10 cellular contexts compared by ENCODE assay signal in genomic region chr2:11539317-11540147, GRCh38. TPM values are rescaled to one million over a fixed set of nuclear protein-coding genes. Genes with fewer than 3 reads are reported as not detected.
A peak's percentile ranks its signal among the peaks of the same experiment; 100 is the strongest.
DNase-seq lines count a peak whose midpoint lies in the region; ATAC-seq and TF ChIP-seq lines count a peak whose summit lies in the region.
"Had no signal": no experiment of that assay in that cellular context is flagged by ENCODE, and none has a peak within 500 bp of the region (broad histone marks: within the 10 kb centered on the region; RNA-seq: fewer than 3 reads in every experiment).

No MANE protein-coding gene starts in this region.

- peak overlapping the region; percentile 54 for H3K9ac ChIP-seq in HUES6 (ENCODE audit: low read length)

- TF ChIP-seq CTCF in cardiac muscle cell (IDR thresholded peaks at IDR 0.05; ENCODE audit: low read depth, low read length): no peak
- no peak for TF ChIP-seq CTCF in psoas muscle (IDR thresholded peaks at IDR 0.05)
- TF ChIP-seq CTCF in tibial artery (IDR thresholded peaks at IDR 0.05): no peak

- H3K27me3 ChIP-seq in HUES6 (ENCODE audit: control insufficient read depth, insufficient read depth, low read length) (no peaks in the 10 kb centered on the region), cardiac muscle cell (no peaks in the 10 kb centered on the region), psoas muscle (ENCODE audit: insufficient read depth in 3 of 3, low read length in 2 of 3) (no peaks in the 10 kb centered on the region), tibial artery (peaks cover 0 to 45% of the 10 kb centered on the region in 2 donors)

- 24 to 50% (median 35%) methylated on average over 18 of the region's 18 CpGs for WGBS in psoas muscle, 3 donors

- H3K27me3 Mint-ChIP-seq in activated CD8-positive, alpha-beta memory T cell treated with anti-CD3 and anti-CD28 coated beads, Interleukin-2, amount 10 ng/mL, durations not matched to agents 7 days and 5 days: peaks cover 44% of the 10 kb centered on the region

- intact Hi-C loops in psoas muscle (cut with DNase I): loop anchor here (5.0 to 10.0 kb wide), 2 partner anchors 42 to 55 kb away; no protein-coding TSS in a partner anchor
- intact Hi-C loops in tibial artery (cut with DNase I; ENCODE audit: low total_unique reads): no loop called here

- no peak overlapping the region for H3K4me3 Mint-ChIP-seq in activated CD8-positive, alpha-beta memory T cell treated with anti-CD3 and anti-CD28 coated beads, Interleukin-2, amount 10 ng/mL, durations not matched to agents 7 days and 5 days

- peaks cover 3% of the 10 kb centered on the region for H3K4me1 Mint-ChIP-seq in activated CD8-positive, alpha-beta memory T cell treated with anti-CD3 and anti-CD28 coated beads, Interleukin-2, amount 10 ng/mL, durations not matched to agents 7 days and 5 days

- CTCF ChIA-PET in activated CD8-positive, alpha-beta memory T cell treated with anti-CD3 and anti-CD28 coated beads, Interleukin-2, amount 10 ng/mL, durations not matched to agents 7 days and 5 days (lab: Charles Lee): interaction anchor here (1.0 kb wide), 1 partner anchor 406 kb away, joined by 3 read pairs; a partner anchor contains a TSS

- H3K27ac ChIP-seq in HUES6 (ENCODE audit: low read depth, low read length) (peak overlapping the region; percentile 8; the same call in 1 of the 2 replicates), cardiac muscle cell (peak overlapping the region; percentile 73), psoas muscle (peak overlapping the region; percentile 53), tibial artery (no peak overlapping the region)
- H3K27ac ChIP-seq: WERI-Rb-1 had no signal

- peaks cover 55% of the 10 kb centered on the region for H3K4me1 ChIP-seq in HUES6 (ENCODE audit: control insufficient read depth, insufficient read depth, low read length)
- H3K4me1 ChIP-seq in cardiac muscle cell (ENCODE audit: low read depth): peaks cover 53% of the 10 kb centered on the region
- peaks cover 30% of the 10 kb centered on the region for H3K4me1 ChIP-seq in psoas muscle
- H3K4me1 ChIP-seq in tibial artery: no peaks in the 10 kb centered on the region

- DNase-seq in NCI-H510A treated with DMSO at 0.1 percent for 48 hours (lab: John Stamatoyannopoulos, UW) (peak; percentile 59), cardiac muscle cell (ENCODE audit: low read depth in 1 of 2, low spot score in 1 of 2) (peak in 1 of 2 donors; percentile 40), psoas muscle (no peak), amygdala (lab: John Stamatoyannopoulos, UW) (no peak), tibial artery (no peak)
- DNase-seq in activated CD8-positive, alpha-beta memory T cell treated with anti-CD3 and anti-CD28 coated beads, Interleukin-2, amount 10 ng/mL, durations not matched to agents 7 days and 5 days: no peak
- DNase-seq: GOT3, WERI-Rb-1 had no signal

- ATAC-seq in psoas muscle (peak; percentile 18 to 55 (median 40)), HG02678 (IDR thresholded peaks at IDR 0.05; ENCODE audit: unreplicated experiment) (no peak)
- no peak for ATAC-seq in activated CD8-positive, alpha-beta memory T cell treated with anti-CD3 and anti-CD28 coated beads, Interleukin-2, amount 10 ng/mL, durations not matched to agents 7 days and 5 days

- no peak overlapping the region for H3K27ac Mint-ChIP-seq in activated CD8-positive, alpha-beta memory T cell treated with anti-CD3 and anti-CD28 coated beads, Interleukin-2, amount 10 ng/mL, durations not matched to agents 7 days and 5 days

- H3K4me3 ChIP-seq in HUES6 (ENCODE audit: low read depth, low read length) (peak overlapping the region; percentile 28; the same call in 1 of the 2 replicates), cardiac muscle cell (no peak overlapping the region), psoas muscle (peak overlapping the region; percentile 34), tibial artery (no peak overlapping the region)

- H3K9me3 Mint-ChIP-seq in activated CD8-positive, alpha-beta memory T cell treated with anti-CD3 and anti-CD28 coated beads, Interleukin-2, amount 10 ng/mL, durations not matched to agents 7 days and 5 days (ENCODE audit: low read depth): no peaks in the 10 kb centered on the region

- H3K36me3 ChIP-seq in HUES6 (ENCODE audit: control insufficient read depth, insufficient read depth, low read length) (no peaks in the 10 kb centered on the region), cardiac muscle cell (no peaks in the 10 kb centered on the region), psoas muscle (ENCODE audit: insufficient read depth in 1 of 2, low read depth in 1 of 2) (no peaks in the 10 kb centered on the region), tibial artery (no peaks in the 10 kb centered on the region)
- H3K36me3 ChIP-seq: WERI-Rb-1 had no signal

- H3K9me3 ChIP-seq in HUES6 (ENCODE audit: control insufficient read depth, insufficient read depth, low read depth, low read length): no peaks in the 10 kb centered on the region
- no peaks in the 10 kb centered on the region for H3K9me3 ChIP-seq in cardiac muscle cell (ENCODE audit: low read depth)
- no peaks in the 10 kb centered on the region for H3K9me3 ChIP-seq in psoas muscle
- H3K9me3 ChIP-seq in tibial artery: no peaks in the 10 kb centered on the region

- H3K36me3 Mint-ChIP-seq in activated CD8-positive, alpha-beta memory T cell treated with anti-CD3 and anti-CD28 coated beads, Interleukin-2, amount 10 ng/mL, durations not matched to agents 7 days and 5 days: no peaks in the 10 kb centered on the region

RNA-seq across cellular contexts. Expression of gene GREB1, which starts 5.7 kb away (rescaled TPM):
- 32.6 and 50.5 TPM in 2 replicates for total RNA-seq in cardiac muscle cell
- polyA plus RNA-seq in cardiac muscle cell: 27.1 and 36.8 TPM in 2 replicates
- 10 to 100 TPM in 2 of 4 donors, 1 to 10 TPM in 2; 1.7 to 17.5 (median 11.4) TPM for total RNA-seq in psoas muscle
- polyA plus RNA-seq in psoas muscle: 1 to 10 TPM; 1.3 to 3.2 (median 2.1) TPM
- 1 to 10 TPM in 1 of 2 experiments, under 1 TPM in 1; 0.91 to 1.4 TPM for total RNA-seq in activated CD8-positive, alpha-beta memory T cell treated with anti-CD3 and anti-CD28 coated beads, Interleukin-2, amount 10 ng/mL, durations not matched to agents 7 days and 5 days

Comparison
In these comparisons a context has a peak if more than half of its experiments do, and no peak if none do; other contexts are left out.
1. H3K27ac ChIP-seq: peak in HUES6 (single experiment), cardiac muscle cell (single experiment) and psoas muscle (single experiment); none in tibial artery (0 of 2).
2. H3K4me3 ChIP-seq: peak in HUES6 (single experiment) and psoas muscle (single experiment); none in cardiac muscle cell (single experiment) and tibial artery (0 of 2).
3. ATAC-seq: peak in psoas muscle (4 of 4); none in HG02678 (single experiment) and activated CD8-positive, alpha-beta memory T cell treated with anti-CD3 and anti-CD28 coated beads, Interleukin-2, amount 10 ng/mL, durations not matched to agents 7 days and 5 days (single experiment).